ENCODE assay signal across 26 cellular contexts in the genomic region with DNA sequence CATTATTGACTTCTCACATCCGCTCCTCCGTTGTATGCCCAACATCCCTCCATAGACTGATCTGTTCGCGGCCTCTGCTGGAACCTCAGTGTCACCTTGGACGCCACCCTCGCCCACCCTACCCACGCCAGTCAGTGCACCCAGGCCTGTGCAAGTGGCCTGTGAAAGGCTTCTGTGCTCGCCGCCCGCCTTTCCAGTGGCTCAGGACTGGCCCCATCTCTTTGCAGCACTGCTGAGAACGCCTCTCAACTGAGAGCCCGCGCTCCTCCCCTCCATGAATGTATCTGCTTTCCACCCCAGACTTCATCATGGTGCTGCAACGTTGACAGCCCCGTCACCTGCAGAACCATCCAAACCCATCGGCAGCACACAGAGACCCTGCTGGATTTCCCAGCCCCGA.
"Had no signal": no experiment of that assay in that cellular context is flagged by ENCODE, and none has a peak within 500 bp of the region (broad histone marks: within the 10 kb centered on the region; RNA-seq: fewer than 3 reads in every experiment).

No MANE protein-coding gene starts in this region.

- H3K9ac ChIP-seq: parathyroid adenoma had no signal

- DNase-seq: cortex of kidney; effector CD8-positive, alpha-beta T cell; endodermal cell; esophagus squamous epithelium; foreskin melanocyte; glutamatergic neuron; heart right ventricle; hippocampal formation; natural killer cell; sigmoid colon; stimulated activated CD4-positive, alpha-beta T cell treated with anti-CD3 and anti-CD28 coated beads, Interleukin-2, amount 100 ng/mL, for 24 hours; stimulated activated CD4-positive, alpha-beta T cell treated with anti-CD3 and anti-CD28 coated beads, Interleukin-4, amount 100 ng/mL, for 24 hours; stimulated activated naive CD4-positive, alpha-beta T cell treated with Interleukin-2 at 50 U/mL for 16 hours; stomach had no signal

- H3K9me3 Mint-ChIP-seq: endodermal cell; memory B cell; natural killer cell; stimulated activated effector memory CD8-positive, alpha-beta T cell treated with anti-CD3 and anti-CD28 coated beads, Interleukin-12 subunit alpha, Interleukin-12 subunit beta, amount 100 ng/mL, for 72 hours had no signal

- H3K4me1 ChIP-seq: esophagus squamous epithelium, parathyroid adenoma, prostate gland, stomach, upper lobe of left lung had no signal

- H3K79me2 ChIP-seq: parathyroid adenoma had no signal

- H3K27me3 ChIP-seq: esophagus squamous epithelium, heart right ventricle, right atrium auricular region, sigmoid colon, stomach, tibial nerve, upper lobe of left lung had no signal

- H3K4me1 Mint-ChIP-seq: natural killer cell; stimulated activated effector memory CD8-positive, alpha-beta T cell treated with anti-CD3 and anti-CD28 coated beads, Interleukin-12 subunit alpha, Interleukin-12 subunit beta, amount 100 ng/mL, for 72 hours had no signal

- H3K4me3 Mint-ChIP-seq: endodermal cell; memory B cell; natural killer cell; stimulated activated effector memory CD8-positive, alpha-beta T cell treated with anti-CD3 and anti-CD28 coated beads, Interleukin-12 subunit alpha, Interleukin-12 subunit beta, amount 100 ng/mL, for 72 hours had no signal

- H3K27ac Mint-ChIP-seq: endodermal cell; memory B cell; natural killer cell; stimulated activated effector memory CD8-positive, alpha-beta T cell treated with anti-CD3 and anti-CD28 coated beads, Interleukin-12 subunit alpha, Interleukin-12 subunit beta, amount 100 ng/mL, for 72 hours had no signal

- FAIRE-seq: islet of Langerhans, urothelium cell line had no signal

- H3K4me3 ChIP-seq: esophagus squamous epithelium, heart right ventricle, lung, prostate gland, right atrium auricular region, sigmoid colon, stomach, thoracic aorta, tibial nerve, upper lobe of left lung had no signal

- H3K27ac ChIP-seq: epithelial cell of prostate, esophagus squamous epithelium, heart right ventricle, parathyroid adenoma, prostate gland, right atrium auricular region, sigmoid colon, stomach, thoracic aorta, upper lobe of left lung had no signal

- H3K36me3 Mint-ChIP-seq: memory B cell; natural killer cell; stimulated activated effector memory CD8-positive, alpha-beta T cell treated with anti-CD3 and anti-CD28 coated beads, Interleukin-12 subunit alpha, Interleukin-12 subunit beta, amount 100 ng/mL, for 72 hours had no signal

- H3K9me3 ChIP-seq: esophagus squamous epithelium, heart right ventricle, prostate gland, right atrium auricular region, sigmoid colon, stomach, thoracic aorta, tibial nerve, upper lobe of left lung had no signal

- H3K36me3 ChIP-seq: esophagus squamous epithelium, heart right ventricle, prostate gland, right atrium auricular region, sigmoid colon, stomach, thoracic aorta, tibial nerve, upper lobe of left lung had no signal

- H2AFZ ChIP-seq: parathyroid adenoma had no signal
